10 cellular contexts compared by ENCODE assay signal in the genomic region with DNA sequence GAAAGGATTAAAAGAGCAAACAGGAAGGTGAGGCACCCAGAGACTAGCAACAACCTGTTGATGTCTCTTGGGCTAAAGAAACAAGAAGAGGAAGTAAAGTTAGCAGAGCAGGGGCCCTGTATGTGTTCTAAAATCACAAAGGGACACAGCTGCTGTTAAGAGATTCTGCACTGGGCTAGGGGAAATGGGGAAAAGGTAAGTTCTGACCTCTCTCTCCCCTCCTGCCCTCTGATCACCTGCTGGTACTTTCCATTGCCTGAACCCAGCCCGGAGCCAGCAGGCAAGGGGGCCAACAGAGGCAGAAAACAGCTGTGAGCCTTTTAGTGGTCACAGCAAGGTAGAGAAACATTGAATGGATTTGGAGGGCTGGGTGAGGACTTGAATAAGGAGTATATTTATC. TPM values are rescaled to one million over a fixed set of nuclear protein-coding genes. Genes with fewer than 3 reads are reported as not detected.
DNase-seq lines count a peak whose midpoint lies in the region; ATAC-seq, FAIRE-seq and TF ChIP-seq lines count a peak whose summit lies in the region.
"Had no signal": no experiment of that assay in that cellular context is flagged by ENCODE, and none has a peak within 500 bp of the region (broad histone marks: within the 10 kb centered on the region; RNA-seq: fewer than 3 reads in every experiment).

No MANE protein-coding gene starts in this region.

- H3K36me3 ChIP-seq in body of pancreas (replicated peaks in 1 of 2; ENCODE audit: insufficient read depth in 1 of 2, low read depth in 2 of 2): no peaks in the 10 kb centered on the region

- TF ChIP-seq CTCF in epithelial cell of proximal tubule (conservative IDR thresholded peaks at IDR 0.05; ENCODE audit: low read depth, low read length) (peak; percentile 17), body of pancreas (IDR thresholded peaks at IDR 0.05) (no peak)

- H3K27me3 ChIP-seq in body of pancreas: no peaks in the 10 kb centered on the region

- DNase-seq in epithelial cell of proximal tubule (ENCODE audit: low read depth): no peak
- DNase-seq in body of pancreas: no peak
- DNase-seq in RCC 7860 (ENCODE audit: low spot score): no peak
- DNase-seq in activated T-cell treated with anti-CD3 and anti-CD28 coated beads, Interleukin-2, amount 50 U/mL, for 48 hours: no peak
- DNase-seq in activated CD4-positive, alpha-beta T cell treated with anti-CD3 and anti-CD28 coated beads for 1 hour: no peak
- DNase-seq: caudate nucleus had no signal

- no peak for FAIRE-seq in RCC 7860 (lab: Jason Lieb, UNC)

- 0% methylated on average over 1 of the region's 1 CpG for WGBS in body of pancreas, 2 donors

- H3K4me1 ChIP-seq in body of pancreas: no peaks in the 10 kb centered on the region

- H3K4me3 ChIP-seq in epithelial cell of proximal tubule (ENCODE audit: low read depth, low read length) (no peak overlapping the region), body of pancreas (no peak overlapping the region)

- H3K9me3 ChIP-seq in body of pancreas: no peaks in the 10 kb centered on the region

- intact Hi-C loops in body of pancreas (cut with DNase I): no loop called here

- no peak overlapping the region for H3K27ac ChIP-seq in body of pancreas

- no peak for TF ChIP-seq POLR2A in body of pancreas (IDR thresholded peaks at IDR 0.05)

- ATAC-seq in GM18870 (IDR thresholded peaks at IDR 0.05; ENCODE audit: unreplicated experiment) (peak; percentile 60), GM21737 (IDR thresholded peaks at IDR 0.05; ENCODE audit: unreplicated experiment) (peak; percentile 67), HG03439 (IDR thresholded peaks at IDR 0.05; ENCODE audit: unreplicated experiment) (peak; percentile 47), body of pancreas (no peak)

RNA-seq across cellular contexts. Expression of a gene that starts 13.5 kb away (rescaled TPM):
- total RNA-seq in epithelial cell of proximal tubule (1.8 and 4.2 TPM in 2 replicates), body of pancreas (1 to 10 TPM; 2.6 to 6.6 TPM)
- total RNA-seq: G401 had no signal
